Comparison of ENCODE assay signal across 15 cellular contexts in genomic region chr7:158272509-158273137, GRCh38.
"Had no signal": no experiment of that assay in that cellular context is flagged by ENCODE, and none has a peak within 500 bp of the region (broad histone marks: within the 10 kb centered on the region; RNA-seq: fewer than 3 reads in every experiment).

No MANE protein-coding gene starts in this region.

- DNase-seq: activated CD4-positive, alpha-beta T cell treated with anti-CD3 and anti-CD28 coated beads, Interleukin-2, amount 10 ng/mL, durations not matched to agents 24 days and 14 days; activated CD8-positive, alpha-beta T cell treated with anti-CD3 and anti-CD28 coated beads for 36 hours; activated naive CD4-positive, alpha-beta T cell treated with anti-CD3 and anti-CD28 coated beads, Interleukin-2, amount 50 U/mL, for 16 hours; activated T-cell treated with anti-CD3 and anti-CD28 coated beads, Interleukin-2, amount 50 U/mL, for 1 hour; cortex of kidney; effector CD4-positive, alpha-beta T cell; midbrain; stimulated activated CD4-positive, alpha-beta T cell treated with anti-CD3 and anti-CD28 coated beads, Interleukin-2, amount 100 ng/mL, for 24 hours; stimulated activated naive CD8-positive, alpha-beta T cell treated with anti-CD3 and anti-CD28 coated beads, Interleukin-15, Interleukin-2, amounts not matched to agents 100 U/mL and 50 U/mL, for 24 hours; substantia nigra; T-helper 9 cell; trophoblast cell had no signal

- H3K9me3 ChIP-seq: ascending aorta had no signal

- H3K27me3 ChIP-seq: ascending aorta had no signal

- H3K27ac ChIP-seq: ascending aorta had no signal

- H3K36me3 ChIP-seq: ascending aorta had no signal

- H3K4me3 Mint-ChIP-seq: activated CD4-positive, alpha-beta T cell treated with anti-CD3 and anti-CD28 coated beads, Interleukin-2, amount 10 ng/mL, durations not matched to agents 24 days and 14 days; activated CD8-positive, alpha-beta T cell treated with anti-CD3 and anti-CD28 coated beads for 36 hours; activated T-helper 17 cell treated with anti-CD3 and anti-CD28 coated beads, Interleukin-2, amount 50 U/mL, for 72 hours had no signal

- H3K27me3 Mint-ChIP-seq: activated CD4-positive, alpha-beta T cell treated with anti-CD3 and anti-CD28 coated beads, Interleukin-2, amount 10 ng/mL, durations not matched to agents 24 days and 14 days; activated CD8-positive, alpha-beta T cell treated with anti-CD3 and anti-CD28 coated beads for 36 hours; activated T-helper 17 cell treated with anti-CD3 and anti-CD28 coated beads, Interleukin-2, amount 50 U/mL, for 72 hours had no signal

- ATAC-seq: activated CD8-positive, alpha-beta T cell treated with anti-CD3 and anti-CD28 coated beads for 36 hours; activated T-helper 17 cell treated with anti-CD3 and anti-CD28 coated beads, Interleukin-2, amount 50 U/mL, for 72 hours; esophagus mucosa; stimulated activated naive CD8-positive, alpha-beta T cell treated with anti-CD3 and anti-CD28 coated beads, Interleukin-15, Interleukin-2, amounts not matched to agents 100 U/mL and 50 U/mL, for 24 hours had no signal

- H3K4me1 ChIP-seq: ascending aorta had no signal

- H3K4me3 ChIP-seq: ascending aorta had no signal

- H3K27ac Mint-ChIP-seq: activated CD4-positive, alpha-beta T cell treated with anti-CD3 and anti-CD28 coated beads, Interleukin-2, amount 10 ng/mL, durations not matched to agents 24 days and 14 days; activated CD8-positive, alpha-beta T cell treated with anti-CD3 and anti-CD28 coated beads for 36 hours; activated T-helper 17 cell treated with anti-CD3 and anti-CD28 coated beads, Interleukin-2, amount 50 U/mL, for 72 hours had no signal

- H3K4me1 Mint-ChIP-seq: activated CD4-positive, alpha-beta T cell treated with anti-CD3 and anti-CD28 coated beads, Interleukin-2, amount 10 ng/mL, durations not matched to agents 24 days and 14 days; activated T-helper 17 cell treated with anti-CD3 and anti-CD28 coated beads, Interleukin-2, amount 50 U/mL, for 72 hours had no signal

- H3K9me3 Mint-ChIP-seq: activated CD4-positive, alpha-beta T cell treated with anti-CD3 and anti-CD28 coated beads, Interleukin-2, amount 10 ng/mL, durations not matched to agents 24 days and 14 days; activated CD8-positive, alpha-beta T cell treated with anti-CD3 and anti-CD28 coated beads for 36 hours; activated T-helper 17 cell treated with anti-CD3 and anti-CD28 coated beads, Interleukin-2, amount 50 U/mL, for 72 hours had no signal
